ENCODE assay signal across 1 cellular context in genomic region chr11:83285771-83286528, GRCh38.
TF ChIP-seq lines count a peak whose summit lies in the region.

CCDC90B (minus strand) TSS chr11:83286367; CDS start chr11:83285972, 395 bp downstream.

TF ChIP-seq in K562, 482 proteins besides CTCF, POLR2A, EP300 and RAD21 (continued from another document):
- TF ChIP-seq PBX2 (CRISPR knock-in tag; IDR thresholded peaks at IDR 0.05; ENCODE audit: low read depth), result no peak
- TF ChIP-seq PBX2 (tag; conservative IDR thresholded peaks at IDR 0.05; ENCODE audit: low read depth), result no peak
- no peak for TF ChIP-seq CLOCK (CRISPR knock-in tag; IDR thresholded peaks at IDR 0.05; ENCODE audit: borderline replicate concordance)
- no peak for TF ChIP-seq ZNF165 (CRISPR knock-in tag; IDR thresholded peaks at IDR 0.05; ENCODE audit: borderline replicate concordance)
- no peak for TF ChIP-seq HIVEP1 (CRISPR knock-in tag; IDR thresholded peaks at IDR 0.05)
- TF ChIP-seq GTF2B (IDR thresholded peaks at IDR 0.05; ENCODE audit: extremely low read depth, insufficient read length), result peak; percentile 19
- no peak for TF ChIP-seq EZH2 (IDR thresholded peaks at IDR 0.05; ENCODE audit: borderline replicate concordance, low read depth, low read length)
- TF ChIP-seq ELK1 (CRISPR knock-in tag; IDR thresholded peaks at IDR 0.05), result no peak
- no peak for TF ChIP-seq GATAD2A (IDR thresholded peaks at IDR 0.05)
- TF ChIP-seq ELF2 (CRISPR knock-in tag; IDR thresholded peaks at IDR 0.05), result peak; percentile 85
- TF ChIP-seq ZNF212 (CRISPR knock-in tag; IDR thresholded peaks at IDR 0.05), result no peak
- no peak; a peak in 1 of 4 replicates for TF ChIP-seq RCOR1 (IDR thresholded peaks at IDR 0.05; ENCODE audit: borderline replicate concordance in 1 of 2, low read depth in 2 of 2, low read length in 2 of 2)
- TF ChIP-seq ZC3H8 (IDR thresholded peaks at IDR 0.05), result no peak
- no peak for TF ChIP-seq MED1 (CRISPR knock-in tag; IDR thresholded peaks at IDR 0.05; ENCODE audit: borderline replicate concordance)
- TF ChIP-seq TFE3 (CRISPR knock-in tag; IDR thresholded peaks at IDR 0.05), result no peak
- no peak for TF ChIP-seq ZNF124 (CRISPR knock-in tag; IDR thresholded peaks at IDR 0.05)
- no peak for TF ChIP-seq MLLT1 (IDR thresholded peaks at IDR 0.05)
- TF ChIP-seq SMARCC2 (IDR thresholded peaks at IDR 0.05; ENCODE audit: low read depth), result no peak
- TF ChIP-seq ZNF76 (CRISPR knock-in tag; IDR thresholded peaks at IDR 0.05; ENCODE audit: borderline replicate concordance), result 0 out of 2 replicates have a peak, but pooled peaks have one; percentile 20
- TF ChIP-seq ZNF174 (CRISPR knock-in tag; IDR thresholded peaks at IDR 0.05), result no peak
- TF ChIP-seq U2AF1 (optimal IDR thresholded peaks at IDR 0.05; ENCODE audit: low read depth, low read length), result no peak
- TF ChIP-seq MCM7 (IDR thresholded peaks at IDR 0.05), result no peak
- TF ChIP-seq ZNF184 (CRISPR knock-in tag; IDR thresholded peaks at IDR 0.05), result no peak
- TF ChIP-seq ZMIZ1 (IDR thresholded peaks at IDR 0.05; ENCODE audit: low read depth in 2 of 2, low read length in 2 of 2), result peak in 1 of 2 experiments; percentile 62; a peak in 1 of 4 replicates
- TF ChIP-seq RFX5 (IDR thresholded peaks at IDR 0.05; ENCODE audit: low read depth, low read length), result no peak
- TF ChIP-seq FOXP1 (CRISPR knock-in tag; IDR thresholded peaks at IDR 0.05), result no peak
- TF ChIP-seq C11orf30 (IDR thresholded peaks at IDR 0.05; ENCODE audit: low read depth), result peak; percentile 69
- peak; percentile 94 for TF ChIP-seq TBP (optimal IDR thresholded peaks at IDR 0.05; ENCODE audit: low read depth, low read length)
- peak; percentile 94 for TF ChIP-seq NFRKB (IDR thresholded peaks at IDR 0.05; ENCODE audit: low read depth)
- TF ChIP-seq KAT8 (IDR thresholded peaks at IDR 0.05; ENCODE audit: low read depth), result peak; percentile 97
- TF ChIP-seq PREB (CRISPR knock-in tag; IDR thresholded peaks at IDR 0.05), result 0 out of 2 replicates have a peak, but pooled peaks have one; percentile 82
- peak; percentile 55 for TF ChIP-seq E2F1 (CRISPR knock-in tag; IDR thresholded peaks at IDR 0.05)
- TF ChIP-seq STAG1 (CRISPR knock-in tag; IDR thresholded peaks at IDR 0.05; ENCODE audit: borderline replicate concordance), result no peak
- TF ChIP-seq ZBED1 (IDR thresholded peaks at IDR 0.05), result 0 out of 2 replicates have a peak, but pooled peaks have one; percentile 74
- TF ChIP-seq POU5F1 (IDR thresholded peaks at IDR 0.05; ENCODE audit: borderline replicate concordance, low read depth, low read length, partially characterized antibody), result no peak
- TF ChIP-seq SP1 (CRISPR knock-in tag; IDR thresholded peaks at IDR 0.05), result peak; percentile 89
- TF ChIP-seq RFX7 (CRISPR knock-in tag; IDR thresholded peaks at IDR 0.05), result no peak
- peak; percentile 99 for TF ChIP-seq EP400 (IDR thresholded peaks at IDR 0.05)
